ENCODE assay signal across 19 cellular contexts in genomic region chr7:83550100-83550499, GRCh38.
DNase-seq lines count a peak whose midpoint lies in the region; ATAC-seq and TF ChIP-seq lines count a peak whose summit lies in the region.
"Had no signal": no experiment of that assay in that cellular context is flagged by ENCODE, and none has a peak within 500 bp of the region (broad histone marks: within the 10 kb centered on the region; RNA-seq: fewer than 3 reads in every experiment).

No MANE protein-coding gene starts in this region.

- no peak overlapping the region for H4K8ac ChIP-seq in trophoblast cell (ENCODE audit: low read depth, low read length)

- no peak overlapping the region for H4K91ac ChIP-seq in trophoblast cell (ENCODE audit: low read depth, low read length)

- WGBS in trophoblast cell (ENCODE audit: extremely low coverage, insufficient coverage, insufficient read length), result no CpG with 5 or more reads among the region's 4 CpGs
- WGBS in endodermal cell (ENCODE audit: insufficient coverage in 1 of 2, insufficient read length in 1 of 2), 2 experiments, result 84 to 97% methylated on average over 3 to 4 of the region's 4 CpGs

- no peak overlapping the region for H2AK5ac ChIP-seq in trophoblast cell (ENCODE audit: low read length)

- no peak for ATAC-seq in GM21619 (IDR thresholded peaks at IDR 0.05; ENCODE audit: unreplicated experiment)
- ATAC-seq in activated T-helper 17 cell treated with anti-CD3 and anti-CD28 coated beads, Interleukin-2, amount 50 U/mL, for 72 hours (replicated peaks), result no peak
- ATAC-seq: activated T-cell treated with anti-CD3 and anti-CD28 coated beads, Interleukin-2, amount 50 U/mL, for 4 hours; PC-3 had no signal

- intact Hi-C loops in Calu3 (cut with micrococcal nuclease; ENCODE audit: unreplicated experiment), result no loop called here

- H3K79me1 ChIP-seq in trophoblast cell (ENCODE audit: low read length), result no peaks in the 10 kb centered on the region

- POLR2A ChIA-PET in RWPE1 (lab: Yijun Ruan, JAX; ENCODE audit: low non-redundant PET), result no interaction called here

- H3K4me3 ChIP-seq in epithelial cell of esophagus (ENCODE audit: low read length) (no peak overlapping the region), trophoblast cell (ENCODE audit: low read depth, low read length) (no peak overlapping the region), endodermal cell (ENCODE audit: low read length) (no peak overlapping the region)
- H3K4me3 ChIP-seq: BLaER1 treated with 17β-estradiol and CSF1 and Interleukin-3, amounts not matched to agents 10 nM and 100 nM had no signal

- H3K9me3 Mint-ChIP-seq in Calu3 (ENCODE audit: low read depth, unreplicated experiment), result peaks cover 5% of the 10 kb centered on the region
- H3K9me3 Mint-ChIP-seq in endodermal cell, result peaks cover 15% of the 10 kb centered on the region
- peaks cover 11% of the 10 kb centered on the region for H3K9me3 Mint-ChIP-seq in activated T-helper 17 cell treated with anti-CD3 and anti-CD28 coated beads, Interleukin-2, amount 50 U/mL, for 72 hours

- no TSS peak for BruUV-seq in Calu3 (replicated peaks; lab: Mats Ljungman, UMichigan)

- H3K9me3 ChIP-seq in trophoblast cell (ENCODE audit: insufficient read depth, low read depth, low read length), result no peaks in the 10 kb centered on the region
- peaks cover 14% of the 10 kb centered on the region for H3K9me3 ChIP-seq in endodermal cell (ENCODE audit: control insufficient read depth, low read length)

- no peak overlapping the region for H3K9ac ChIP-seq in trophoblast cell (ENCODE audit: low read length)
- no peak overlapping the region for H3K9ac ChIP-seq in endodermal cell (ENCODE audit: extremely low read depth, low read length, poor library complexity, severe bottlenecking)
- H3K9ac ChIP-seq: BLaER1 treated with 17β-estradiol and CSF1 and Interleukin-3, amounts not matched to agents 10 nM and 100 nM had no signal

- no peak overlapping the region for H4K12ac ChIP-seq in trophoblast cell (ENCODE audit: low read depth, low read length)

- CTCF ChIA-PET in Calu3 (lab: Charles Lee), result no interaction called here
- CTCF ChIA-PET in RWPE1 (lab: Yijun Ruan, JAX), result no interaction called here

- H3K79me2 ChIP-seq in trophoblast cell (ENCODE audit: control insufficient read depth, insufficient read depth, low read length, poor library complexity), result no peaks in the 10 kb centered on the region

- H2AFZ ChIP-seq in trophoblast cell (ENCODE audit: insufficient read depth, low read length, poor library complexity), result no peak overlapping the region

- H3K18ac ChIP-seq in trophoblast cell (ENCODE audit: low read length), result no peak overlapping the region

- H3K23ac ChIP-seq in trophoblast cell (ENCODE audit: low read length), result no peak overlapping the region

- DNase-seq in Calu3 (no peak), RWPE1 (ENCODE audit: low spot score) (peak; percentile 4), epithelial cell of esophagus (ENCODE audit: low read depth) (peak; percentile 66), trophoblast cell (peak; percentile 33 to 72), endodermal cell (no peak)
- DNase-seq in stimulated activated CD4-positive, alpha-beta T cell treated with anti-CD3 and anti-CD28 coated beads, Interleukin-2, amount 100 ng/mL, for 48 hours, result no peak
- DNase-seq: activated CD4-positive, alpha-beta T cell treated with anti-CD3 and anti-CD28 coated beads, Interleukin-2, amount 50 U/mL, for 4 hours; activated T-cell treated with anti-CD3 and anti-CD28 coated beads, Interleukin-2, amount 50 U/mL, for 4 hours; DMS53; immature natural killer cell; NCI-H2081; NCI-H526; PC-3 had no signal

- H3K4ac ChIP-seq in trophoblast cell (ENCODE audit: low read depth, low read length), result no peak overlapping the region

- H3K36me3 ChIP-seq in trophoblast cell (ENCODE audit: control insufficient read depth in 1 of 2, insufficient read depth in 2 of 2, low read length in 2 of 2), result no peaks in the 10 kb centered on the region
- peaks cover 4% of the 10 kb centered on the region for H3K36me3 ChIP-seq in endodermal cell (ENCODE audit: control insufficient read depth, insufficient read depth, low read length)
- H3K36me3 ChIP-seq: BLaER1 treated with 17β-estradiol and CSF1 and Interleukin-3, amounts not matched to agents 10 nM and 100 nM had no signal

- H2BK5ac ChIP-seq in trophoblast cell (ENCODE audit: low read depth, low read length, poor library complexity), result no peak overlapping the region

- H2BK120ac ChIP-seq in trophoblast cell (ENCODE audit: insufficient read depth, low read length, poor library complexity), result no peak overlapping the region

- peak overlapping the region; percentile 71 for H3K27ac Mint-ChIP-seq in Calu3 (ENCODE audit: unreplicated experiment)
- H3K27ac Mint-ChIP-seq in endodermal cell, result no peak overlapping the region
- H3K27ac Mint-ChIP-seq in activated T-helper 17 cell treated with anti-CD3 and anti-CD28 coated beads, Interleukin-2, amount 50 U/mL, for 72 hours, result no peak overlapping the region
- H3K27ac Mint-ChIP-seq: activated naive CD8-positive, alpha-beta T cell; immature natural killer cell; nephron had no signal

- no peak overlapping the region for H2BK12ac ChIP-seq in trophoblast cell (ENCODE audit: low read length)

- no peak for TF ChIP-seq CTCF in Calu3 (IDR thresholded peaks at IDR 0.05; ENCODE audit: unreplicated experiment)
- no peak for TF ChIP-seq CTCF in RWPE1 (conservative IDR thresholded peaks at IDR 0.05; ENCODE audit: low read depth)
- no peak for TF ChIP-seq CTCF in epithelial cell of esophagus (IDR thresholded peaks at IDR 0.05; ENCODE audit: insufficient read depth, low read depth, low read length, missing control alignments)
- no peak for TF ChIP-seq CTCF in endodermal cell (conservative IDR thresholded peaks at IDR 0.05)

- H3K4me1 Mint-ChIP-seq in Calu3 (ENCODE audit: low read depth, unreplicated experiment) (peaks cover 46% of the 10 kb centered on the region), endodermal cell (peaks cover 12% of the 10 kb centered on the region)
- H3K4me1 Mint-ChIP-seq in activated T-helper 17 cell treated with anti-CD3 and anti-CD28 coated beads, Interleukin-2, amount 50 U/mL, for 72 hours, result no peaks in the 10 kb centered on the region
- H3K4me1 Mint-ChIP-seq: central memory CD8-positive, alpha-beta T cell; immature natural killer cell had no signal

- H3K27me3 Mint-ChIP-seq in Calu3 (ENCODE audit: unreplicated experiment), result no peaks in the 10 kb centered on the region
- H3K27me3 Mint-ChIP-seq in endodermal cell (ENCODE audit: insufficient read depth), result no peaks in the 10 kb centered on the region
- H3K27me3 Mint-ChIP-seq in activated T-helper 17 cell treated with anti-CD3 and anti-CD28 coated beads, Interleukin-2, amount 50 U/mL, for 72 hours, result no peaks in the 10 kb centered on the region
- H3K27me3 Mint-ChIP-seq: activated naive CD8-positive, alpha-beta T cell; central memory CD8-positive, alpha-beta T cell had no signal

- no peak overlapping the region for H3K4me2 ChIP-seq in trophoblast cell (ENCODE audit: low read length)
- H3K4me2 ChIP-seq: BLaER1 treated with 17β-estradiol and CSF1 and Interleukin-3, amounts not matched to agents 10 nM and 100 nM had no signal

- H3K27me3 ChIP-seq in trophoblast cell (ENCODE audit: insufficient read depth, low read length), result no peaks in the 10 kb centered on the region
- no peaks in the 10 kb centered on the region for H3K27me3 ChIP-seq in endodermal cell (ENCODE audit: control insufficient read depth, insufficient read depth, low read length, poor library complexity, severe bottlenecking)
- H3K27me3 ChIP-seq: BLaER1 treated with 17β-estradiol and CSF1 and Interleukin-3, amounts not matched to agents 10 nM and 100 nM had no signal

- peaks cover 15% of the 10 kb centered on the region for H3K36me3 Mint-ChIP-seq in Calu3 (ENCODE audit: insufficient read depth, unreplicated experiment)
- H3K36me3 Mint-ChIP-seq in endodermal cell (ENCODE audit: low read depth), result peaks cover 22% of the 10 kb centered on the region
- H3K36me3 Mint-ChIP-seq in activated T-helper 17 cell treated with anti-CD3 and anti-CD28 coated beads, Interleukin-2, amount 50 U/mL, for 72 hours (ENCODE audit: low read depth), result no peaks in the 10 kb centered on the region
- H3K36me3 Mint-ChIP-seq: activated naive CD8-positive, alpha-beta T cell had no signal

- no peak overlapping the region for H3K14ac ChIP-seq in trophoblast cell (ENCODE audit: low read length)

- H3K27ac ChIP-seq in RWPE1 (no peak overlapping the region), trophoblast cell (ENCODE audit: low read depth, low read length) (no peak overlapping the region), endodermal cell (ENCODE audit: low read depth, low read length) (no peak overlapping the region)
- H3K27ac ChIP-seq: BLaER1 treated with 17β-estradiol and CSF1 and Interleukin-3, amounts not matched to agents 10 nM and 100 nM had no signal

- H3K4me3 Mint-ChIP-seq in Calu3 (ENCODE audit: low read depth, unreplicated experiment) (no peak overlapping the region), endodermal cell (no peak overlapping the region)
- no peak overlapping the region for H3K4me3 Mint-ChIP-seq in activated T-helper 17 cell treated with anti-CD3 and anti-CD28 coated beads, Interleukin-2, amount 50 U/mL, for 72 hours
- H3K4me3 Mint-ChIP-seq: activated naive CD8-positive, alpha-beta T cell; activated T-cell treated with anti-CD3 and anti-CD28 coated beads, Interleukin-2, amount 50 U/mL, for 4 hours; central memory CD8-positive, alpha-beta T cell; immature natural killer cell; nephron had no signal

- H3K4me1 ChIP-seq in trophoblast cell (ENCODE audit: control insufficient read depth in 1 of 2, insufficient read depth in 2 of 2, low read length in 2 of 2), result no peaks in the 10 kb centered on the region
- H3K4me1 ChIP-seq in endodermal cell (ENCODE audit: control insufficient read depth, insufficient read depth, low read length), result peaks cover 7% of the 10 kb centered on the region
- H3K4me1 ChIP-seq: BLaER1 treated with 17β-estradiol and CSF1 and Interleukin-3, amounts not matched to agents 10 nM and 100 nM had no signal

Comparison
In these comparisons a context has a peak if more than half of its experiments do, and no peak if none do; other contexts are left out.
1. DNase-seq: peak in RWPE1 (single experiment), epithelial cell of esophagus (single experiment) and trophoblast cell (2 of 2); none in Calu3 (single experiment), stimulated activated CD4-positive, alpha-beta T cell treated with anti-CD3 and anti-CD28 coated beads, Interleukin-2, amount 100 ng/mL, for 48 hours (0 of 2) and endodermal cell (single experiment).